In genomic region chr6:168264593-168265335, GRCh38 we compare ENCODE assay signal across 1 cellular context.
TF ChIP-seq lines count a peak whose summit lies in the region.

No MANE protein-coding gene starts in this region.

TF ChIP-seq in HepG2, 621 proteins besides CTCF, POLR2A, EP300 and RAD21 (continued from another document and continues in another):
- TF ChIP-seq PTBP1 (IDR thresholded peaks at IDR 0.05; ENCODE audit: low read depth, low read length, poor library complexity, severe bottlenecking): no peak
- 0 out of 2 replicates have a peak, but pooled peaks have one; percentile 35 for TF ChIP-seq ZNF430 (CRISPR knock-in tag; IDR thresholded peaks at IDR 0.05)
- no peak for TF ChIP-seq CBX1 (IDR thresholded peaks at IDR 0.05; ENCODE audit: low read depth)
- no peak for TF ChIP-seq NFKB2 (CRISPR knock-in tag; IDR thresholded peaks at IDR 0.05; ENCODE audit: borderline replicate concordance)
- TF ChIP-seq ZNF441 (CRISPR knock-in tag; IDR thresholded peaks at IDR 0.05; ENCODE audit: borderline replicate concordance): no peak
- 0 out of 2 replicates have a peak, but pooled peaks have one; percentile 24 for TF ChIP-seq PRDM15 (CRISPR knock-in tag; IDR thresholded peaks at IDR 0.05)
- peak; percentile 66; the same call in 1 of the 2 replicates for TF ChIP-seq ZNF746 (CRISPR knock-in tag; IDR thresholded peaks at IDR 0.05)
- 0 out of 2 replicates have a peak, but pooled peaks have one; percentile 63 for TF ChIP-seq POGK (CRISPR knock-in tag; conservative IDR thresholded peaks at IDR 0.05)
- no peak for TF ChIP-seq ZNF614 (CRISPR knock-in tag; IDR thresholded peaks at IDR 0.05; ENCODE audit: borderline replicate concordance)
- TF ChIP-seq HNF1A (IDR thresholded peaks at IDR 0.05; ENCODE audit: low read depth): peak; percentile 42; the same call in 1 of the 2 replicates
- TF ChIP-seq HNF1A (CRISPR knock-in tag; IDR thresholded peaks at IDR 0.05; ENCODE audit: borderline replicate concordance): peak; percentile 87; the same call in 1 of the 2 replicates
- peak; percentile 87 for TF ChIP-seq HNF4A (CRISPR knock-in tag; IDR thresholded peaks at IDR 0.05)
- no peak for TF ChIP-seq REL (CRISPR knock-in tag; conservative IDR thresholded peaks at IDR 0.05)
- TF ChIP-seq RAD51 (IDR thresholded peaks at IDR 0.05; ENCODE audit: borderline replicate concordance): peak; percentile 76
- TF ChIP-seq ZNF841 (CRISPR knock-in tag; IDR thresholded peaks at IDR 0.05; ENCODE audit: borderline replicate concordance): no peak
- TF ChIP-seq FOXC1 (CRISPR knock-in tag; IDR thresholded peaks at IDR 0.05; ENCODE audit: borderline replicate concordance): 0 out of 2 replicates have a peak, but pooled peaks have one; percentile 44
- TF ChIP-seq ZNF552 (CRISPR knock-in tag; IDR thresholded peaks at IDR 0.05; ENCODE audit: borderline replicate concordance): no peak
- peak; percentile 90 for TF ChIP-seq TEAD3 (CRISPR knock-in tag; optimal IDR thresholded peaks at IDR 0.05; ENCODE audit: borderline replicate concordance)
- TF ChIP-seq ZEB1 (IDR thresholded peaks at IDR 0.05; ENCODE audit: insufficient replicate concordance, low read depth): peak; percentile 35
- no peak for TF ChIP-seq ZNF724P (CRISPR knock-in tag; IDR thresholded peaks at IDR 0.05; ENCODE audit: borderline replicate concordance)
- peak; percentile 30; the same call in 1 of the 2 replicates for TF ChIP-seq MYPOP (CRISPR knock-in tag; IDR thresholded peaks at IDR 0.05)
- no peak for TF ChIP-seq THYN1 (CRISPR knock-in tag; IDR thresholded peaks at IDR 0.05; ENCODE audit: borderline replicate concordance, low read depth)
- TF ChIP-seq ZNF557 (CRISPR knock-in tag; IDR thresholded peaks at IDR 0.05): no peak
- TF ChIP-seq ZNF512B (CRISPR knock-in tag; IDR thresholded peaks at IDR 0.05; ENCODE audit: borderline replicate concordance): peak; percentile 89; the same call in 1 of the 2 replicates
- TF ChIP-seq THAP7 (CRISPR knock-in tag; IDR thresholded peaks at IDR 0.05): 0 out of 2 replicates have a peak, but pooled peaks have one; percentile 75
- peak; percentile 70 for TF ChIP-seq MED1 (CRISPR knock-in tag; IDR thresholded peaks at IDR 0.05)
- no peak for TF ChIP-seq SMARCC2 (IDR thresholded peaks at IDR 0.05)
- TF ChIP-seq NR2F2 (IDR thresholded peaks at IDR 0.05; ENCODE audit: borderline replicate concordance, low read depth): peak; percentile 32; the same call in 1 of the 2 replicates
- peak; percentile 75 for TF ChIP-seq SP5 (CRISPR knock-in tag; IDR thresholded peaks at IDR 0.05; ENCODE audit: borderline replicate concordance, low read depth)
- TF ChIP-seq ZNF24 (IDR thresholded peaks at IDR 0.05): no peak
- TF ChIP-seq MIER2 (CRISPR knock-in tag; IDR thresholded peaks at IDR 0.05): no peak
- peak; percentile 87 for TF ChIP-seq CEBPG (CRISPR knock-in tag; IDR thresholded peaks at IDR 0.05)
- TF ChIP-seq ZBTB7B (CRISPR knock-in tag; IDR thresholded peaks at IDR 0.05): peak; percentile 80
- TF ChIP-seq ZFY (CRISPR knock-in tag; IDR thresholded peaks at IDR 0.05): peak; percentile 44
- no peak for TF ChIP-seq PAF1 (CRISPR knock-in tag; IDR thresholded peaks at IDR 0.05)
- TF ChIP-seq ZBTB2 (CRISPR knock-in tag; IDR thresholded peaks at IDR 0.05; ENCODE audit: low read depth): no peak
- peak; percentile 56; the same call in 1 of the 2 replicates for TF ChIP-seq SKIL (CRISPR knock-in tag; IDR thresholded peaks at IDR 0.05; ENCODE audit: borderline replicate concordance)
- peak; percentile 54; the same call in 1 of the 2 replicates for TF ChIP-seq ZNF703 (CRISPR knock-in tag; IDR thresholded peaks at IDR 0.05; ENCODE audit: borderline replicate concordance)
- TF ChIP-seq CSRNP2 (CRISPR knock-in tag; conservative IDR thresholded peaks at IDR 0.05; ENCODE audit: low read depth): no peak
- TF ChIP-seq ELF3 (CRISPR knock-in tag; IDR thresholded peaks at IDR 0.05): peak; percentile 29; the same call in 1 of the 2 replicates
- no peak for TF ChIP-seq FOXP1 (IDR thresholded peaks at IDR 0.05)
- peak; percentile 56; the same call in 1 of the 2 replicates for TF ChIP-seq FOXP1 (CRISPR knock-in tag; IDR thresholded peaks at IDR 0.05)
- no peak for TF ChIP-seq HOXA9 (CRISPR knock-in tag; IDR thresholded peaks at IDR 0.05; ENCODE audit: borderline replicate concordance)
